Comparison of ENCODE assay signal across 1 cellular context in genomic region chr11:69123593-69124545, GRCh38.
TF ChIP-seq lines count a peak whose summit lies in the region.

No MANE protein-coding gene starts in this region.

TF ChIP-seq in SK-N-SH, 30 proteins besides CTCF, POLR2A, EP300 and RAD21:
- no peak for TF ChIP-seq REST (IDR thresholded peaks at IDR 0.05; ENCODE audit: low read depth, low read length)
- TF ChIP-seq TEAD4 (IDR thresholded peaks at IDR 0.05; ENCODE audit: borderline replicate concordance, insufficient read depth), result no peak
